1 cellular context compared by ENCODE assay signal in genomic region chr3:193780810-193781472, GRCh38.
TF ChIP-seq lines count a peak whose summit lies in the region.

No MANE protein-coding gene starts in this region.

TF ChIP-seq in K562, 482 proteins besides CTCF, POLR2A, EP300 and RAD21 (continued from another document):
- TF ChIP-seq ARID3B (CRISPR knock-in tag; IDR thresholded peaks at IDR 0.05; ENCODE audit: borderline replicate concordance) (no peak), MYC (IDR thresholded peaks at IDR 0.05; ENCODE audit: low read depth, low read length) (peak; percentile 34; the same call in 1 of the 2 replicates), MYC (CRISPR knock-in tag; IDR thresholded peaks at IDR 0.05; ENCODE audit: borderline replicate concordance, low read depth) (no peak), AFF1 (IDR thresholded peaks at IDR 0.05; ENCODE audit: low read depth in 1 of 2, partially characterized antibody in 2 of 2) (no peak), TEAD4 (IDR thresholded peaks at IDR 0.05; ENCODE audit: low read length) (peak; percentile 31; the same call in 1 of the 2 replicates), TEAD4 (CRISPR knock-in tag; IDR thresholded peaks at IDR 0.05; ENCODE audit: borderline replicate concordance) (no peak), RB1 (IDR thresholded peaks at IDR 0.05; ENCODE audit: low read depth) (0 out of 2 replicates have a peak, but pooled peaks have one; percentile 44), ZBTB17 (CRISPR knock-in tag; IDR thresholded peaks at IDR 0.05) (no peak), SRF (CRISPR knock-in tag; IDR thresholded peaks at IDR 0.05) (0 out of 4 replicates have a peak, but pooled peaks of 1 of the 2 experiments have one; percentile 17), SMC3 (conservative IDR thresholded peaks at IDR 0.05; ENCODE audit: insufficient read depth, low read depth, low read length) (peak; percentile 95), ARID2 (IDR thresholded peaks at IDR 0.05) (peak; percentile 80), PREB (CRISPR knock-in tag; IDR thresholded peaks at IDR 0.05) (no peak), HMG20A (CRISPR knock-in tag; conservative IDR thresholded peaks at IDR 0.05) (no peak), ZKSCAN1 (IDR thresholded peaks at IDR 0.05; ENCODE audit: low read depth, low read length) (peak; percentile 64; the same call in 1 of the 2 replicates), JUND (IDR thresholded peaks at IDR 0.05; ENCODE audit: borderline replicate concordance, low read depth, low read length) (peak; percentile 9; the same call in 1 of the 2 replicates), JUND (tag; IDR thresholded peaks at IDR 0.05; ENCODE audit: borderline replicate concordance, low read depth, low read length) (no peak), L3MBTL2 (IDR thresholded peaks at IDR 0.05) (0 out of 2 replicates have a peak, but pooled peaks have one; percentile 16), BRD9 (IDR thresholded peaks at IDR 0.05; ENCODE audit: low read depth, partially characterized antibody) (peak; percentile 55), SMAD4 (CRISPR knock-in tag; conservative IDR thresholded peaks at IDR 0.05) (0 out of 2 replicates have a peak, but pooled peaks have one; percentile 36), FOSL1 (tag; conservative IDR thresholded peaks at IDR 0.05) (peak; percentile 50), CC2D1A (IDR thresholded peaks at IDR 0.05) (peak; percentile 64; the same call in 1 of the 2 replicates), SRSF1 (IDR thresholded peaks at IDR 0.05; ENCODE audit: low read depth, low read length) (no peak), HSF4 (CRISPR knock-in tag; IDR thresholded peaks at IDR 0.05; ENCODE audit: borderline replicate concordance) (no peak), DEAF1 (CRISPR knock-in tag; IDR thresholded peaks at IDR 0.05) (peak; percentile 93), TEAD1 (CRISPR knock-in tag; IDR thresholded peaks at IDR 0.05) (peak in 1 of 2 experiments; percentile 44; a peak in 1 of 4 replicates)
